Comparison of ENCODE assay signal across 8 cellular contexts in the genomic region with DNA sequence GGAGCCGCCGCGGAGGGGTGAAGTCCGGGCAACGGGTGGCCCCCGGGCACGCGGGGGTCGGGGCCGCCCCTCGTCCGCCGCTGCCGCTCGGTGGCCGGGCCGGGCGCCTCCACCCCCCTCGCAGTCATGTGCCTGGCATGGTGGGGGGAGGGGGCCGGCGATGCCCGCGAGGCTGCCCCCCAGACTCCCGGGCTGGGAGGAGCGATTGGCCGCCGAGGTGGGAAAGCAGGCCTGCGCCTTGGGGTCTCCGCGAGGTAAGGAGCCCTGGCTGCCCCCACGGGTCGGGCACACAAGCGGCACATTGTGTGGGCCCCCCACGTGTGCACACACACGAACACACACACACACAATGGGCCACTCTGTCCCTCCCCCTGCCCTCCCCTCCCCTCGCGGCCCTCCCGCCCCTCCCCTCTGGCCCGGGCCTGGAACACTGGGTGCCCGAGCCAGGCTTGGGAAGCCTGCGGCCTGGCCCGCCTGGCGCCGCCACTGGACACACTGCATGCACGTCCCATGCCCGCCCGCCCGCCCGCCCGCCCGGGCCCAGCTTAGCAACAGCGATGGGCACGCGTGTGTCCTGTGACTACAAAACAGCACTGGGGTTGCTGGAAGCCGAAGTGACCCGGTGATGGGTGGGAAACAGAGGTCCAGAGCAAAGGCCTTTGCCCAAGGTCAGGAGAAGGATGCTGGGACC. TPM values are rescaled to one million over a fixed set of nuclear protein-coding genes. Genes with fewer than 3 reads are reported as not detected.
DNase-seq lines count a peak whose midpoint lies in the region; ATAC-seq lines count a peak whose summit lies in the region.

No MANE protein-coding gene starts in this region.

- H4K5ac ChIP-seq in mesendoderm (ENCODE audit: low read length): no peak overlapping the region

- H3K9me3 ChIP-seq in ectodermal cell (ENCODE audit: control insufficient read depth, low read length) (no peaks in the 10 kb centered on the region), aorta (ENCODE audit: control insufficient read depth, low read length) (no peaks in the 10 kb centered on the region)

- H3K4ac ChIP-seq in mesendoderm (ENCODE audit: low read depth, low read length): peak overlapping the region; percentile 43

- no peak overlapping the region for H2AK5ac ChIP-seq in mesendoderm (ENCODE audit: low read length)

- H3K27me3 Mint-ChIP-seq in T-helper 2 cell treated with Interferon-gamma antibody and Interleukin-4, amounts not matched to agents 5 μg/mL and 100 μg/mL, for 36 hours (ENCODE audit: low read depth): peaks cover 11% of the 10 kb centered on the region

- peaks cover 7% of the 10 kb centered on the region for H3K4me1 ChIP-seq in ectodermal cell (ENCODE audit: control insufficient read depth, insufficient read depth, low read length)
- no peaks in the 10 kb centered on the region for H3K4me1 ChIP-seq in mesendoderm (ENCODE audit: control insufficient read depth, low read depth, low read length)
- no peaks in the 10 kb centered on the region for H3K4me1 ChIP-seq in aorta (ENCODE audit: control insufficient read depth in 1 of 2, insufficient read depth in 2 of 2, low read length in 2 of 2)

- DNase-seq in Right ventricle myocardium inferior (ENCODE audit: missing footprints) (no peak), cardiac septum (ENCODE audit: low spot score) (no peak), mesendoderm (no peak), aorta (no peak), SKM-1 (lab: John Stamatoyannopoulos, UW; ENCODE audit: unreplicated experiment) (no peak)
- no peak for DNase-seq in activated CD4-positive, alpha-beta T cell treated with anti-CD3 and anti-CD28 coated beads, Interleukin-2, amount 50 U/mL, for 48 hours
- no peak for DNase-seq in T-helper 2 cell treated with Interferon-gamma antibody and Interleukin-4, amounts not matched to agents 5 μg/mL and 100 μg/mL, for 36 hours (ENCODE audit: low spot score)

- H3K23ac ChIP-seq in mesendoderm (ENCODE audit: low read length): no peak overlapping the region

- H4K8ac ChIP-seq in mesendoderm (ENCODE audit: low read depth, low read length): no peak overlapping the region

- H3K4me3 ChIP-seq in ectodermal cell (ENCODE audit: insufficient read depth, low read depth, low read length) (peak overlapping the region; percentile 47), mesendoderm (ENCODE audit: low read length) (no peak overlapping the region), aorta (ENCODE audit: low read length in 2 of 2) (peak overlapping the region; percentile 25 to 58)

- H3K9me3 Mint-ChIP-seq in T-helper 2 cell treated with Interferon-gamma antibody and Interleukin-4, amounts not matched to agents 5 μg/mL and 100 μg/mL, for 36 hours: no peaks in the 10 kb centered on the region

- H3K36me3 Mint-ChIP-seq in T-helper 2 cell treated with Interferon-gamma antibody and Interleukin-4, amounts not matched to agents 5 μg/mL and 100 μg/mL, for 36 hours (ENCODE audit: low read depth): no peaks in the 10 kb centered on the region

- ATAC-seq in Right ventricle myocardium inferior: peak; percentile 72
- peak; percentile 51 for ATAC-seq in aorta (ENCODE audit: low FRiP score)

- no peak overlapping the region for H2BK120ac ChIP-seq in mesendoderm (ENCODE audit: low read depth, low read length)

- H3K36me3 ChIP-seq in ectodermal cell (ENCODE audit: control insufficient read depth, insufficient read depth, low read length) (no peaks in the 10 kb centered on the region), mesendoderm (ENCODE audit: control insufficient read depth, insufficient read depth, low read length) (no peaks in the 10 kb centered on the region), aorta (ENCODE audit: control insufficient read depth in 1 of 2, insufficient read depth in 2 of 2, low read length in 1 of 2) (no peaks in the 10 kb centered on the region)

- H3K56ac ChIP-seq in mesendoderm (ENCODE audit: low read length): peak overlapping the region; percentile 76

- peak overlapping the region; percentile 40 for H3K9ac ChIP-seq in mesendoderm (ENCODE audit: low read length)

- H3K27ac ChIP-seq in ectodermal cell (ENCODE audit: insufficient read depth, low read depth, low read length, poor library complexity, severe bottlenecking) (no peak overlapping the region), mesendoderm (ENCODE audit: low read depth, low read length) (no peak overlapping the region), aorta (ENCODE audit: low read depth in 1 of 2, low read length in 2 of 2) (no peak overlapping the region)

- no peaks in the 10 kb centered on the region for H3K4me1 Mint-ChIP-seq in T-helper 2 cell treated with Interferon-gamma antibody and Interleukin-4, amounts not matched to agents 5 μg/mL and 100 μg/mL, for 36 hours (ENCODE audit: low read depth)

- no peak overlapping the region for H2BK15ac ChIP-seq in mesendoderm (replicated peaks; ENCODE audit: low read depth)

- H3K79me2 ChIP-seq in mesendoderm (ENCODE audit: control insufficient read depth, insufficient read depth, low read length): no peaks in the 10 kb centered on the region

- H3K18ac ChIP-seq in mesendoderm (ENCODE audit: low read length): peak overlapping the region; percentile 64

- H3K4me2 ChIP-seq in mesendoderm (ENCODE audit: low read length): no peak overlapping the region

- H3K4me3 Mint-ChIP-seq in T-helper 2 cell treated with Interferon-gamma antibody and Interleukin-4, amounts not matched to agents 5 μg/mL and 100 μg/mL, for 36 hours: no peak overlapping the region

- H3K27ac Mint-ChIP-seq in T-helper 2 cell treated with Interferon-gamma antibody and Interleukin-4, amounts not matched to agents 5 μg/mL and 100 μg/mL, for 36 hours: no peak overlapping the region

- 2 to 4% methylated on average over 50 to 52 of the region's 56 CpGs for WGBS in ectodermal cell, 2 experiments
- WGBS in mesendoderm (ENCODE audit: extremely low coverage, insufficient coverage, low lambda C conversion rate): no CpG with 5 or more reads among the region's 56 CpGs
- 3 to 24% methylated on average over 33 to 56 of the region's 56 CpGs for WGBS in aorta, 2 donors

- intact Hi-C loops in Right ventricle myocardium inferior (cut with DNase I) (loop anchor here (2.0 to 5.0 kb wide), 2 partner anchors 20 to 33 kb away; a partner anchor contains a TSS), cardiac septum (cut with DNase I) (no loop called here), aorta (cut with DNase I) (no loop called here)

- no peaks in the 10 kb centered on the region for H3K79me1 ChIP-seq in mesendoderm (ENCODE audit: low read length)

- H2BK5ac ChIP-seq in mesendoderm (ENCODE audit: low read length): no peak overlapping the region

- no peaks in the 10 kb centered on the region for H3K27me3 ChIP-seq in ectodermal cell (ENCODE audit: control insufficient read depth, insufficient read depth, low read length, poor library complexity, severe bottlenecking)
- H3K27me3 ChIP-seq in mesendoderm (ENCODE audit: insufficient read depth, low read length, poor library complexity): no peaks in the 10 kb centered on the region
- peaks cover 0 to 1% of the 10 kb centered on the region in 2 donors for H3K27me3 ChIP-seq in aorta (ENCODE audit: control insufficient read depth in 1 of 2, insufficient read depth in 2 of 2, low read length in 1 of 2)

RNA-seq across cellular contexts. Expression of a gene that starts 1.3 kb away (rescaled TPM):
- total RNA-seq in Right ventricle myocardium inferior: 178 TPM
- total RNA-seq in cardiac septum: 144 TPM
- polyA plus RNA-seq in ectodermal cell (2013, experiment 1 of 4): 272 TPM
- 365 TPM for polyA plus RNA-seq in ectodermal cell (2013, experiment 2 of 4)
- 246 TPM for polyA plus RNA-seq in ectodermal cell (2013, experiment 3 of 4)
- 294 TPM for polyA plus RNA-seq in ectodermal cell (2013, experiment 4 of 4)
- polyA plus RNA-seq in mesendoderm (2013, experiment 1 of 2): 26.9 TPM
- polyA plus RNA-seq in mesendoderm (2013, experiment 2 of 2): 27.7 TPM
- 10 to 100 TPM; 16.2 to 26.7 TPM for total RNA-seq in aorta
- 10 to 100 TPM; 13.9 to 14.7 TPM for polyA plus RNA-seq in aorta

RNA-seq across cellular contexts. Expression of a gene that starts 15.4 kb away (rescaled TPM):
- total RNA-seq in Right ventricle myocardium inferior: 11.3 TPM
- total RNA-seq in cardiac septum: 7.6 TPM
- polyA plus RNA-seq in ectodermal cell (2013, experiment 1 of 4): 33.7 TPM
- polyA plus RNA-seq in ectodermal cell (2013, experiment 2 of 4): 45.3 TPM
- 36.2 TPM for polyA plus RNA-seq in ectodermal cell (2013, experiment 3 of 4)
- 39.7 TPM for polyA plus RNA-seq in ectodermal cell (2013, experiment 4 of 4)
- polyA plus RNA-seq in mesendoderm (2013, experiment 1 of 2): 0.41 TPM
- polyA plus RNA-seq in mesendoderm (2013, experiment 2 of 2): 0.39 TPM
- total RNA-seq in aorta: 1 to 10 TPM; 4.3 to 4.9 TPM
- 1 to 10 TPM in 1 of 2 donors, not detected in 1; 3.0 TPM for polyA plus RNA-seq in aorta

RNA-seq across cellular contexts. Expression of a gene that starts 35.1 kb away (rescaled TPM):
- 98.5 TPM for total RNA-seq in Right ventricle myocardium inferior
- 98.0 TPM for total RNA-seq in cardiac septum
- polyA plus RNA-seq in ectodermal cell (2013, experiment 1 of 4): 109 TPM
- polyA plus RNA-seq in ectodermal cell (2013, experiment 2 of 4): 108 TPM
- polyA plus RNA-seq in ectodermal cell (2013, experiment 3 of 4): 76.1 TPM
- 84.9 TPM for polyA plus RNA-seq in ectodermal cell (2013, experiment 4 of 4)
- 107 TPM for polyA plus RNA-seq in mesendoderm (2013, experiment 1 of 2)
- 106 TPM for polyA plus RNA-seq in mesendoderm (2013, experiment 2 of 2)
- 100 to 1,000 TPM; 118 to 130 TPM for total RNA-seq in aorta
- polyA plus RNA-seq in aorta: 100 to 1,000 TPM; 101 to 128 TPM

RNA-seq across cellular contexts. Expression of a gene that starts 35.6 kb away (rescaled TPM):
- total RNA-seq in Right ventricle myocardium inferior (16.4 TPM), cardiac septum (15.1 TPM), aorta (10 to 100 TPM; 11.4 to 15.8 TPM)
- polyA plus RNA-seq in ectodermal cell (2013, experiment 1 of 4): 4.5 TPM
- 5.3 TPM for polyA plus RNA-seq in ectodermal cell (2013, experiment 2 of 4)
- 4.3 TPM for polyA plus RNA-seq in ectodermal cell (2013, experiment 3 of 4)
- 4.9 TPM for polyA plus RNA-seq in ectodermal cell (2013, experiment 4 of 4)
- polyA plus RNA-seq in mesendoderm (2013, experiment 1 of 2): 13.0 TPM
- polyA plus RNA-seq in mesendoderm (2013, experiment 2 of 2): 12.3 TPM
- polyA plus RNA-seq in aorta: 1 to 10 TPM; 8.8 to 9.9 TPM

RNA-seq across cellular contexts. Expression of a gene that starts 42.0 kb away (rescaled TPM):
- 0.19 TPM for total RNA-seq in Right ventricle myocardium inferior
- total RNA-seq in cardiac septum: not detected
- 1.4 TPM for polyA plus RNA-seq in ectodermal cell (2013, experiment 1 of 4)
- 1.7 TPM for polyA plus RNA-seq in ectodermal cell (2013, experiment 2 of 4)
- polyA plus RNA-seq in ectodermal cell (2013, experiment 3 of 4): 1.4 TPM
- 1.6 TPM for polyA plus RNA-seq in ectodermal cell (2013, experiment 4 of 4)
- 0.51 TPM for polyA plus RNA-seq in mesendoderm (2013, experiment 1 of 2)
- polyA plus RNA-seq in mesendoderm (2013, experiment 2 of 2): 0.42 TPM
- not detected for total RNA-seq in aorta
- not detected for polyA plus RNA-seq in aorta
